In the genomic region with DNA sequence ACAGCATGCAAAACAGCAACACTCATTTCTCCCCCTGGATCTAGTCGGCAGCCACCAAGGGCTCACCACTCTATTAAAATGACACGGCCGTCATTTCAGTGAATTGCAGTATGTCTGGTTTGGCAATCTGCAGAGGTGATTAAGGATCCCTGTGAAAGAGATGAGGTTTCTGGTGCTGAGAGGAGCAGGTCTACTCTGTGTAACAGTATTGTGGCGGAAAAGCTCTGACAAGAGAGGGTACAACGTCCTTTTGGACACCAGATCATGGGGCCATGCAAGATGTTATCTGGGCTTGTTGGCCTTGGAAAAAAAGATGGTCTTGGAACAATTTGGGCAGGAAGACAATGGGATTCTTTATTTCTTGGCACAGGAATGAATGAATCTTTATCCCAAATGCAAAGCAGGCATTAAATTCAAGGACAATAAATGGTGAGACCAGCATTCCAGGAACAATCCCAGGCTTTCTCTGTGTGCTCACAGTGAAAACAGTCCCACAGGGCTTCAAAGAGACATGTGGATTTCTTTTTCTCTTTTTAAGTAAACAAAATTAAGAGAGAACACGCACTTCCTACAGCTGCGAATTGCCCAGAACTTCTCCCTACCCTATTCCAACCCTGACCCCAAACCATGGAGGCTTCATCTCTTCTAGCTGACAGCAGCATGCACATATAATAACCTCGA, we compare ENCODE assay signal across 15 cellular contexts. TPM values are rescaled to one million over a fixed set of nuclear protein-coding genes. Genes with fewer than 3 reads are reported as not detected.
A peak's percentile ranks its signal among the peaks of the same experiment; 100 is the strongest.
DNase-seq lines count a peak whose midpoint lies in the region; ATAC-seq and TF ChIP-seq lines count a peak whose summit lies in the region.
"Had no signal": no experiment of that assay in that cellular context is flagged by ENCODE, and none has a peak within 500 bp of the region (broad histone marks: within the 10 kb centered on the region; RNA-seq: fewer than 3 reads in every experiment).

No MANE protein-coding gene starts in this region.

- H3K79me2 ChIP-seq in mammary epithelial cell (ENCODE audit: insufficient read depth, low read length) (no peaks in the 10 kb centered on the region), hepatocyte (no peaks in the 10 kb centered on the region)

- peak; percentile 88 for ATAC-seq in sciatic nerve
- no peak for ATAC-seq in left lobe of liver
- ATAC-seq: stimulated activated memory B cell treated with anti-CD40 and anti-IgM and Interleukin-4, amounts not matched to agents 10 μg/mL and 1 μg/mL and 100 μg/mL, for 72 hours had no signal

- H3K9ac ChIP-seq in mammary epithelial cell (ENCODE audit: insufficient read depth, low read length) = no peak overlapping the region

- peaks cover 21% of the 10 kb centered on the region for H3K4me1 ChIP-seq in mammary epithelial cell (ENCODE audit: insufficient read depth, low read length)
- peaks cover 13% of the 10 kb centered on the region for H3K4me1 ChIP-seq in hepatocyte (ENCODE audit: insufficient read depth)
- peaks cover 27% of the 10 kb centered on the region for H3K4me1 ChIP-seq in BE2C
- H3K4me1 ChIP-seq: psoas muscle had no signal

- H3K27ac ChIP-seq in mammary epithelial cell (ENCODE audit: insufficient read depth, low read depth, low read length) (no peak overlapping the region), hepatocyte (peak overlapping the region; percentile 24)

- H3K27me3 ChIP-seq in mammary epithelial cell (ENCODE audit: insufficient read depth, low read length) (no peaks in the 10 kb centered on the region), hepatocyte (no peaks in the 10 kb centered on the region), BE2C (no peaks in the 10 kb centered on the region)

- peak; percentile 40 for DNase-seq in Ammon's horn (ENCODE audit: low spot score)
- peak; percentile 79 for DNase-seq in mammary epithelial cell
- DNase-seq in hepatocyte (ENCODE audit: low spot score) = no peak
- no peak for DNase-seq in sciatic nerve (ENCODE audit: low spot score)
- DNase-seq in BE2C = no peak
- no peak for DNase-seq in SIG-M5 treated with dmso at 0.1 percent for 504 hours (lab: John Stamatoyannopoulos, UW; ENCODE audit: unreplicated experiment)
- no peak for DNase-seq in left lobe of liver (ENCODE audit: low spot score)
- no peak for DNase-seq in activated CD8-positive, alpha-beta memory T cell treated with anti-CD3 and anti-CD28 coated beads, Interleukin-2, amount 50 U/mL, for 4 hours
- DNase-seq: Caco-2, cortex of kidney, IMR-90, psoas muscle had no signal

- in situ Hi-C loops in mammary epithelial cell (cut with MboI; ENCODE audit: low sequenced_read_pairs in 2 of 2) = no loop called here

- dilution Hi-C loops in mammary epithelial cell (cut with HindIII; ENCODE audit: low sequenced_read_pairs) = no loop called here

- H4K20me1 ChIP-seq in mammary epithelial cell (ENCODE audit: insufficient read depth, low read length) (no peaks in the 10 kb centered on the region), hepatocyte (ENCODE audit: insufficient read depth, poor library complexity, severe bottlenecking) (no peaks in the 10 kb centered on the region)

- intact Hi-C loops in mammary epithelial cell (cut with micrococcal nuclease) (loop anchor here (1.0 kb wide), 1 partner anchor 17 kb away; no protein-coding TSS in a partner anchor), sciatic nerve (cut with DNase I) (no loop called here)

- peak overlapping the region; percentile 17 for H3K4me2 ChIP-seq in mammary epithelial cell (ENCODE audit: insufficient read depth, low read depth, low read length)
- H3K4me2 ChIP-seq in hepatocyte = no peak overlapping the region

- BruUV-seq in mammary epithelial cell (replicated peaks; lab: Mats Ljungman, UMichigan) = TSS peak; percentile 42

- no peak for TF ChIP-seq CTCF in mammary epithelial cell (conservative IDR thresholded peaks at IDR 0.05 in 1 of 2, IDR thresholded peaks at IDR 0.05 in 1 of 2; ENCODE audit: extremely low read depth in 1 of 2, insufficient read depth in 1 of 2, low read depth in 1 of 2, low read length in 2 of 2)
- no peak for TF ChIP-seq CTCF in hepatocyte (IDR thresholded peaks at IDR 0.05; ENCODE audit: poor library complexity)
- no peak for TF ChIP-seq CTCF in BE2C (IDR thresholded peaks at IDR 0.05; ENCODE audit: low read depth, low read length)

- CTCF ChIA-PET in mammary epithelial cell (lab: Charles Lee; ENCODE audit: low non-redundant PET) = no interaction called here

- H3K36me3 ChIP-seq in mammary epithelial cell (ENCODE audit: insufficient read depth, low read length) = no peaks in the 10 kb centered on the region
- no peaks in the 10 kb centered on the region for H3K36me3 ChIP-seq in hepatocyte (replicated peaks; ENCODE audit: insufficient read depth, low read depth)
- H3K36me3 ChIP-seq in BE2C = no peaks in the 10 kb centered on the region

- H2AFZ ChIP-seq in mammary epithelial cell (ENCODE audit: low read depth, low read length) = peak overlapping the region; percentile 50
- H2AFZ ChIP-seq in hepatocyte = no peak overlapping the region

- no peaks in the 10 kb centered on the region for H3K9me2 ChIP-seq in hepatocyte (replicated peaks; ENCODE audit: insufficient read depth)

- no peaks in the 10 kb centered on the region for H3K9me3 ChIP-seq in mammary epithelial cell (replicated peaks; ENCODE audit: insufficient read depth, low read length)
- no peaks in the 10 kb centered on the region for H3K9me3 ChIP-seq in hepatocyte (ENCODE audit: low read depth)
- H3K9me3 ChIP-seq in BE2C = no peaks in the 10 kb centered on the region
- H3K9me3 ChIP-seq: Caco-2, mucosa of descending colon, psoas muscle had no signal

- 21% methylated on average over 7 of the region's 8 CpGs for WGBS in mammary epithelial cell (ENCODE audit: low coverage, missing lambda C conversion rate)
- 58% methylated on average over 8 of the region's 8 CpGs for WGBS in hepatocyte (ENCODE audit: low lambda C conversion rate, missing lambda C conversion rate)

- H3K4me3 ChIP-seq in mammary epithelial cell (replicated peaks in 1 of 3; ENCODE audit: insufficient read depth in 1 of 3, low read depth in 2 of 3, low read length in 3 of 3) (no peak overlapping the region), hepatocyte (no peak overlapping the region), BE2C (ENCODE audit: low read depth, low read length) (no peak overlapping the region)
- H3K4me3 ChIP-seq: mucosa of descending colon, psoas muscle had no signal

RNA-seq across cellular contexts. Expression of a gene that starts 33.7 kb away (rescaled TPM):
- total RNA-seq in mammary epithelial cell (10 to 100 TPM; 10.0 to 79.4 TPM), hepatocyte (1.5 and 2.8 TPM in 2 replicates), sciatic nerve (0.09 TPM), left lobe of liver (0.45 TPM)
- polyA plus RNA-seq in mammary epithelial cell (51.5 TPM), hepatocyte (0.32 and 1.7 TPM in 2 replicates)
- 97.8 TPM for polyA minus RNA-seq in mammary epithelial cell
- 0.08 TPM for polyA plus RNA-seq in BE2C (2012; ENCODE audit: insufficient read depth, insufficient read length, low read depth)
- total RNA-seq: G401, IMR-90, psoas muscle had no signal
- polyA plus RNA-seq: IMR-90, psoas muscle had no signal

Comparison
In these comparisons a context has a peak if more than half of its experiments do, and no peak if none do; other contexts are left out.
1. DNase-seq: peak in Ammon's horn (single experiment) and mammary epithelial cell (single experiment); none in hepatocyte (single experiment), sciatic nerve (single experiment), BE2C (single experiment), SIG-M5 treated with dmso at 0.1 percent for 504 hours (single experiment), left lobe of liver (single experiment) and activated CD8-positive, alpha-beta memory T cell treated with anti-CD3 and anti-CD28 coated beads, Interleukin-2, amount 50 U/mL, for 4 hours (single experiment).